8 cellular contexts compared by ENCODE assay signal in genomic region chr13:45448965-45449559, GRCh38.
"Had no signal": no experiment of that assay in that cellular context is flagged by ENCODE, and none has a peak within 500 bp of the region (broad histone marks: within the 10 kb centered on the region; RNA-seq: fewer than 3 reads in every experiment).

No MANE protein-coding gene starts in this region.

- H3K4me1 Mint-ChIP-seq: IgD-negative memory B cell had no signal

- H3K36me3 ChIP-seq: HAP-1 had no signal

- H2AFZ ChIP-seq: GM23248 had no signal

- DNase-seq: GM23248, GOT3, H7, HFFc6 had no signal

- H3K9me3 ChIP-seq: HAP-1 had no signal

- FAIRE-seq: HTR-8/SVneo had no signal

- H3K4me1 ChIP-seq: HAP-1 had no signal

- H3K9me3 Mint-ChIP-seq: HFFc6, IgD-negative memory B cell had no signal

- H3K9ac ChIP-seq: GM23248 had no signal

- H3K27ac Mint-ChIP-seq: HFFc6, IgD-negative memory B cell had no signal

- H3K27ac ChIP-seq: GM23248 had no signal

- H3K4me3 ChIP-seq: GM23248, HAP-1 had no signal

- ATAC-seq: HCT116 had no signal

- H3K4me3 Mint-ChIP-seq: HFFc6, IgD-negative memory B cell had no signal
